Comparison of ENCODE assay signal across 13 cellular contexts in genomic region chr2:42905341-42906114, GRCh38.
DNase-seq lines count a peak whose midpoint lies in the region; ATAC-seq, FAIRE-seq and TF ChIP-seq lines count a peak whose summit lies in the region.
"Had no signal": no experiment of that assay in that cellular context is flagged by ENCODE, and none has a peak within 500 bp of the region (broad histone marks: within the 10 kb centered on the region; RNA-seq: fewer than 3 reads in every experiment).

No MANE protein-coding gene starts in this region.

- in situ Hi-C loops in transverse colon (cut with MboI; ENCODE audit: low pct_ligation_motif_present in 1 of 4, low pct_unique_long_range_greater_than_20kb in 1 of 4, low sequenced_read_pairs in 3 of 4), result no loop called here

- TF ChIP-seq CTCF in coronary artery (IDR thresholded peaks at IDR 0.05) (no peak), lower lobe of right lung (IDR thresholded peaks at IDR 0.05) (peak; percentile 36), transverse colon (IDR thresholded peaks at IDR 0.05) (peak in 3 of 5 experiments; percentile 21 to 34 (median 26))

- H3K9me3 ChIP-seq in lower lobe of right lung (no peaks in the 10 kb centered on the region), transverse colon (no peaks in the 10 kb centered on the region)

- intact Hi-C loops in lower lobe of right lung (cut with DNase I) (no loop called here), transverse colon (cut with DNase I; ENCODE audit: low total_unique reads) (no loop called here)

- no peak for FAIRE-seq in GM12892 (lab: Jason Lieb, UNC)
- FAIRE-seq: GM12878, islet of Langerhans had no signal

- no peak for TF ChIP-seq EP300 in transverse colon (IDR thresholded peaks at IDR 0.05; ENCODE audit: low read depth)

- ATAC-seq in lower lobe of right lung (no peak), HG03196 (IDR thresholded peaks at IDR 0.05; ENCODE audit: unreplicated experiment) (no peak)
- ATAC-seq: GM12878 had no signal

- DNase-seq in NCI-H1092 (lab: John Stamatoyannopoulos, UW) (peak; percentile 49), coronary artery (ENCODE audit: low spot score) (peak; percentile 74), lower lobe of right lung (no peak), transverse colon (no peak), MV-4-11 (lab: John Stamatoyannopoulos, UW) (no peak), OCI-M2 (lab: John Stamatoyannopoulos, UW; ENCODE audit: unreplicated experiment) (no peak), GM12892 (ENCODE audit: insufficient read length) (no peak)
- DNase-seq: amniotic stem cell, MM.1S, T1000 had no signal

- H3K27ac ChIP-seq in coronary artery (peak overlapping the region; percentile 60 to 91), lower lobe of right lung (peak overlapping the region; percentile 80), transverse colon (peak overlapping the region; percentile 69 to 80 (median 80))

- TF ChIP-seq POLR2A in transverse colon (IDR thresholded peaks at IDR 0.05) (no peak), GM12892 (IDR thresholded peaks at IDR 0.05; ENCODE audit: low read depth, low read length) (no peak)

- H3K4me1 ChIP-seq in lower lobe of right lung (peaks cover 51% of the 10 kb centered on the region), transverse colon (peaks cover 21 to 41% (median 34%) of the 10 kb centered on the region in 4 donors)

- H3K4me3 ChIP-seq in coronary artery, result no peak overlapping the region
- no peak overlapping the region for H3K4me3 ChIP-seq in lower lobe of right lung
- H3K4me3 ChIP-seq in transverse colon, result no peak overlapping the region
- H3K4me3 ChIP-seq: GM12878 had no signal

- H3K27me3 ChIP-seq in lower lobe of right lung (ENCODE audit: low read depth) (peaks cover 29% of the 10 kb centered on the region), transverse colon (no peaks in the 10 kb centered on the region)

- H3K36me3 ChIP-seq in lower lobe of right lung, result no peaks in the 10 kb centered on the region
- H3K36me3 ChIP-seq in transverse colon, result no peaks in the 10 kb centered on the region

- 70% methylated on average over 25 of the region's 25 CpGs; no CpG with 5 or more reads in 1 of the 2 donors for WGBS in transverse colon (ENCODE audit: low coverage in 1 of 2), 2 donors

Comparison
In these comparisons a context has a peak if more than half of its experiments do, and no peak if none do; other contexts are left out.
1. DNase-seq: peak in NCI-H1092 (single experiment) and coronary artery (single experiment); none in lower lobe of right lung (single experiment), transverse colon (single experiment), MV-4-11 (single experiment), OCI-M2 (single experiment) and GM12892 (single experiment).
2. Peak in every context shown above with its lines, with median percentiles within 50 percentile points of each other: H3K27ac ChIP-seq.